ENCODE assay signal across 1 cellular context in genomic region chr12:11807453-11807852, GRCh38.
TF ChIP-seq lines count a peak whose summit lies in the region.

No MANE protein-coding gene starts in this region.

TF ChIP-seq in GM12878, 131 proteins besides CTCF, POLR2A, EP300 and RAD21 (continued from another document):
- TF ChIP-seq, protein P1, sequence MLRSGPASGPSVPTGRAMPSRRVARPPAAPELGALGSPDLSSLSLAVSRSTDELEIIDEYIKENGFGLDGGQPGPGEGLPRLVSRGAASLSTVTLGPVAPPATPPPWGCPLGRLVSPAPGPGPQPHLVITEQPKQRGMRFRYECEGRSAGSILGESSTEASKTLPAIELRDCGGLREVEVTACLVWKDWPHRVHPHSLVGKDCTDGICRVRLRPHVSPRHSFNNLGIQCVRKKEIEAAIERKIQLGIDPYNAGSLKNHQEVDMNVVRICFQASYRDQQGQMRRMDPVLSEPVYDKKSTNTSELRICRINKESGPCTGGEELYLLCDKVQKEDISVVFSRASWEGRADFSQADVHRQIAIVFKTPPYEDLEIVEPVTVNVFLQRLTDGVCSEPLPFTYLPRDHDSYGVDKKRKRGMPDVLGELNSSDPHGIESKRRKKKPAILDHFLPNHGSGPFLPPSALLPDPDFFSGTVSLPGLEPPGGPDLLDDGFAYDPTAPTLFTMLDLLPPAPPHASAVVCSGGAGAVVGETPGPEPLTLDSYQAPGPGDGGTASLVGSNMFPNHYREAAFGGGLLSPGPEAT (IDR thresholded peaks at IDR 0.05; ENCODE audit: low read depth), result no peak
- TF ChIP-seq CEBPB (IDR thresholded peaks at IDR 0.05; ENCODE audit: borderline replicate concordance in 1 of 2, low read depth in 2 of 2, low read length in 2 of 2), result no peak
TF ChIP-seq in GM12878: peak in this region for 1.
